23 cellular contexts compared by ENCODE assay signal in genomic region chr3:165696496-165696895, GRCh38.
"Had no signal": no experiment of that assay in that cellular context is flagged by ENCODE, and none has a peak within 500 bp of the region (broad histone marks: within the 10 kb centered on the region; RNA-seq: fewer than 3 reads in every experiment).

No MANE protein-coding gene starts in this region.

- H3K4me1 Mint-ChIP-seq: memory B cell, natural killer cell, neural crest cell had no signal

- H3K27me3 Mint-ChIP-seq: memory B cell had no signal

- DNase-seq: effector memory CD4-positive, alpha-beta T cell; esophagus squamous epithelium; foreskin melanocyte; heart left ventricle; hippocampal formation; islet precursor cell; left ventricle myocardium inferior; lower lobe of right lung; natural killer cell; posterior cingulate gyrus; sigmoid colon; stimulated activated CD4-positive, alpha-beta T cell treated with anti-CD3 and anti-CD28 coated beads, Interleukin-2, amount 100 ng/mL, for 24 hours; stimulated activated CD4-positive, alpha-beta T cell treated with anti-CD3 and anti-CD28 coated beads, Interleukin-4, amount 100 ng/mL, for 4 hours; stimulated activated naive CD4-positive, alpha-beta T cell; stomach; substantia nigra; transverse colon had no signal

- H3K27ac ChIP-seq: esophagus squamous epithelium, heart left ventricle, left ventricle myocardium inferior, lower lobe of right lung, right atrium auricular region, sigmoid colon, skin epidermis, stomach, thoracic aorta, transverse colon had no signal

- H3K4me3 ChIP-seq: esophagus squamous epithelium, heart left ventricle, left ventricle myocardium inferior, lower lobe of right lung, right atrium auricular region, sigmoid colon, skin epidermis, stomach, thoracic aorta, transverse colon had no signal

- H3K9me3 ChIP-seq: lower lobe of right lung, right atrium auricular region, sigmoid colon, thoracic aorta, transverse colon had no signal

- H3K36me3 Mint-ChIP-seq: memory B cell, natural killer cell had no signal

- ATAC-seq: heart left ventricle, lower lobe of right lung, natural killer cell had no signal

- H3K4me3 Mint-ChIP-seq: memory B cell, mesothelial cell of epicardium, natural killer cell, neural crest cell had no signal

- H3K27me3 ChIP-seq: esophagus squamous epithelium, heart left ventricle, right atrium auricular region, sigmoid colon, stomach, transverse colon had no signal

- H3K27ac Mint-ChIP-seq: memory B cell, mesothelial cell of epicardium, natural killer cell had no signal
